16 cellular contexts compared by ENCODE assay signal in genomic region chr22:31867386-31868153, GRCh38.
DNase-seq lines count a peak whose midpoint lies in the region; ATAC-seq and TF ChIP-seq lines count a peak whose summit lies in the region.
"Had no signal": no experiment of that assay in that cellular context is flagged by ENCODE, and none has a peak within 500 bp of the region (broad histone marks: within the 10 kb centered on the region; RNA-seq: fewer than 3 reads in every experiment).

No MANE protein-coding gene starts in this region.

- H3K4me3 ChIP-seq in HUES64 (ENCODE audit: low read length) (peak overlapping the region; percentile 28), iPS-15b (ENCODE audit: low read depth, low read length) (peak overlapping the region; percentile 30)
- H3K4me3 ChIP-seq: MG63, SJSA1 had no signal

- POLR2A ChIA-PET in WTC11 (lab: Charles Lee): no interaction called here

- H3K9me3 ChIP-seq in HUES64 (ENCODE audit: insufficient read depth, low read depth, low read length) (no peaks in the 10 kb centered on the region), iPS-15b (ENCODE audit: control insufficient read depth, insufficient read depth, low read length) (no peaks in the 10 kb centered on the region)
- H3K9me3 ChIP-seq: MG63, SJSA1 had no signal

- H3K36me3 Mint-ChIP-seq in WTC11: peaks cover 11% of the 10 kb centered on the region
- H3K36me3 Mint-ChIP-seq in natural killer cell treated with Interleukin-12 subunit alpha and Interleukin-12 subunit beta and Interleukin-15 and Interleukin-18, amount 100 ng/mL, for 72 hours: peaks cover 5% of the 10 kb centered on the region

- peak overlapping the region; percentile 89 for H3K27ac Mint-ChIP-seq in WTC11
- H3K27ac Mint-ChIP-seq in natural killer cell treated with Interleukin-12 subunit alpha and Interleukin-12 subunit beta and Interleukin-15 and Interleukin-18, amount 100 ng/mL, for 72 hours: no peak overlapping the region

- H3K4me1 Mint-ChIP-seq in WTC11: peaks cover 33% of the 10 kb centered on the region
- H3K4me1 Mint-ChIP-seq in natural killer cell treated with Interleukin-12 subunit alpha and Interleukin-12 subunit beta and Interleukin-15 and Interleukin-18, amount 100 ng/mL, for 72 hours (ENCODE audit: low read depth in 2 of 2): peaks cover 7 to 13% of the 10 kb centered on the region in 2 donors

- H3K27ac ChIP-seq in HUES64 (ENCODE audit: low read depth, low read length) (peak overlapping the region; percentile 82; the same call in 1 of the 2 replicates), substantia nigra (ENCODE audit: low read depth, low read length, poor library complexity, severe bottlenecking) (no peak overlapping the region)
- H3K27ac ChIP-seq: SJSA1 had no signal

- DNase-seq in CMK (ENCODE audit: low read depth): peak; percentile 27
- no peak for DNase-seq in WTC11 (ENCODE audit: low spot score)
- no peak for DNase-seq in natural killer cell treated with Interleukin-12 subunit alpha and Interleukin-12 subunit beta and Interleukin-15 and Interleukin-18, amount 100 ng/mL, for 72 hours (ENCODE audit: low spot score)
- DNase-seq in SKM-1 treated with dmso at 0.1 percent for 144 hours (lab: John Stamatoyannopoulos, UW; ENCODE audit: unreplicated experiment): no peak
- no peak for DNase-seq in substantia nigra (lab: John Stamatoyannopoulos, UW)
- DNase-seq: C1 segment of cervical spinal cord, HCEC 1CT, MG63, NCI-H1092 treated with DMSO at 0.1 percent for 48 hours, NCI-H1694, NCI-H226, NCI-H526 treated with DMSO at 0.1 percent for 48 hours had no signal

- ATAC-seq in WTC11 (peak; percentile 69), HG02973 (IDR thresholded peaks at IDR 0.05; ENCODE audit: unreplicated experiment) (no peak)
- no peak for ATAC-seq in natural killer cell treated with Interleukin-12 subunit alpha and Interleukin-12 subunit beta and Interleukin-15 and Interleukin-18, amount 100 ng/mL, for 72 hours

- WGBS in HUES64: 72% methylated on average over 3 of the region's 3 CpGs

- H3K36me3 ChIP-seq in HUES64 (ENCODE audit: insufficient read depth, low read length) (peaks cover 19% of the 10 kb centered on the region), iPS-15b (ENCODE audit: control insufficient read depth, insufficient read depth, low read length) (no peaks in the 10 kb centered on the region)

- H3K4me1 ChIP-seq in HUES64 (ENCODE audit: insufficient read depth, low read length) (peaks cover 16% of the 10 kb centered on the region), iPS-15b (ENCODE audit: control insufficient read depth, insufficient read depth, low read length) (peaks cover 10% of the 10 kb centered on the region)

- H3K9me3 Mint-ChIP-seq in WTC11: no peaks in the 10 kb centered on the region
- no peaks in the 10 kb centered on the region for H3K9me3 Mint-ChIP-seq in natural killer cell treated with Interleukin-12 subunit alpha and Interleukin-12 subunit beta and Interleukin-15 and Interleukin-18, amount 100 ng/mL, for 72 hours

- H3K9ac ChIP-seq in HUES64 (ENCODE audit: low read depth, low read length) (no peak overlapping the region), iPS-15b (ENCODE audit: low read depth, low read length) (no peak overlapping the region)

- H3K4me3 Mint-ChIP-seq in WTC11: peak overlapping the region; percentile 27; the same call in 1 of the 2 replicates
- H3K4me3 Mint-ChIP-seq in natural killer cell treated with Interleukin-12 subunit alpha and Interleukin-12 subunit beta and Interleukin-15 and Interleukin-18, amount 100 ng/mL, for 72 hours: no peak overlapping the region

- no peaks in the 10 kb centered on the region for H3K27me3 Mint-ChIP-seq in WTC11 (ENCODE audit: low read depth)
- H3K27me3 Mint-ChIP-seq in natural killer cell treated with Interleukin-12 subunit alpha and Interleukin-12 subunit beta and Interleukin-15 and Interleukin-18, amount 100 ng/mL, for 72 hours: no peaks in the 10 kb centered on the region

- no peak for TF ChIP-seq CTCF in WTC11 (IDR thresholded peaks at IDR 0.05)

- CTCF ChIA-PET in WTC11 (lab: Charles Lee): interaction anchor here (0.8 to 4.8 kb wide), 3 partner anchors 10 to 335 kb away, joined by 3 to 23 read pairs (median 6); no protein-coding TSS in a partner anchor

- H3K27me3 ChIP-seq in HUES64 (ENCODE audit: insufficient read depth, low read length) (no peaks in the 10 kb centered on the region), iPS-15b (ENCODE audit: control insufficient read depth, insufficient read depth, low read length) (no peaks in the 10 kb centered on the region)
- H3K27me3 ChIP-seq: MG63, SJSA1 had no signal

TF ChIP-seq in WTC11, 78 proteins besides CTCF, POLR2A, EP300 and RAD21 (continues in another document):
- TF ChIP-seq ZNF416 (CRISPR knock-in tag; IDR thresholded peaks at IDR 0.05) (no peak), NFE2L1 (CRISPR knock-in tag; IDR thresholded peaks at IDR 0.05) (no peak), ZNF232 (CRISPR knock-in tag; IDR thresholded peaks at IDR 0.05) (no peak), ARID4B (CRISPR knock-in tag; IDR thresholded peaks at IDR 0.05; ENCODE audit: borderline replicate concordance) (no peak), PRRX2 (CRISPR knock-in tag; IDR thresholded peaks at IDR 0.05) (no peak), ZSCAN18 (CRISPR knock-in tag; IDR thresholded peaks at IDR 0.05) (no peak), NFATC4 (CRISPR knock-in tag; IDR thresholded peaks at IDR 0.05) (no peak), ETV6 (CRISPR knock-in tag; IDR thresholded peaks at IDR 0.05) (no peak), ZBTB43 (CRISPR knock-in tag; IDR thresholded peaks at IDR 0.05) (no peak), SOX15 (CRISPR knock-in tag; IDR thresholded peaks at IDR 0.05) (no peak), ZBTB21 (CRISPR knock-in tag; IDR thresholded peaks at IDR 0.05; ENCODE audit: borderline replicate concordance) (no peak)
- TF ChIP-seq, protein P1, sequence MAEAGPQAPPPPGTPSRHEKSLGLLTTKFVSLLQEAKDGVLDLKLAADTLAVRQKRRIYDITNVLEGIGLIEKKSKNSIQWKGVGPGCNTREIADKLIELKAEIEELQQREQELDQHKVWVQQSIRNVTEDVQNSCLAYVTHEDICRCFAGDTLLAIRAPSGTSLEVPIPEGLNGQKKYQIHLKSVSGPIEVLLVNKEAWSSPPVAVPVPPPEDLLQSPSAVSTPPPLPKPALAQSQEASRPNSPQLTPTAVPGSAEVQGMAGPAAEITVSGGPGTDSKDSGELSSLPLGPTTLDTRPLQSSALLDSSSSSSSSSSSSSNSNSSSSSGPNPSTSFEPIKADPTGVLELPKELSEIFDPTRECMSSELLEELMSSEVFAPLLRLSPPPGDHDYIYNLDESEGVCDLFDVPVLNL (CRISPR knock-in tag; IDR thresholded peaks at IDR 0.05; ENCODE audit: borderline replicate concordance, low read depth): no peak
- TF ChIP-seq, protein P2, sequence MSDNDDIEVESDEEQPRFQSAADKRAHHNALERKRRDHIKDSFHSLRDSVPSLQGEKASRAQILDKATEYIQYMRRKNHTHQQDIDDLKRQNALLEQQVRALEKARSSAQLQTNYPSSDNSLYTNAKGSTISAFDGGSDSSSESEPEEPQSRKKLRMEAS (CRISPR knock-in tag; IDR thresholded peaks at IDR 0.05): no peak
